Comparison of ENCODE assay signal across 12 cellular contexts in the genomic region with DNA sequence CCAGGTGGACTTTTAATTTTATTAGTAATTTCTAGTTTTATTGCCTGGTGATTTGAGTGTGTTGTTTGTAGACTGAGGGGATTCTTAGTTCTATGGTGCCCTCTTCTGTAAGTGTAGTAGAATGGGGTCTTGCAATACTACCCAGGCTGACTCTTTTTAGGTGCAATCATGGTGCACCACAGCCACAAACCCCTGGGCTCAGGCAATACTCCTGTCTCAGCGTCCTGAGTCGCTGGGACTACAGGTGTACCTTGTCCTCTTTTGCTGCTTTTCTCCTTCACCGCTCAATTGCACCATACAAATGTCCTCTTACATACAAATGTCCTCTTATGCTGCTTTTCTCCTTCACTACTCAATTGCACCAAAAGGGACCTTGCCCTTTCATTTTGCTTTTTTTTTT. TPM values are rescaled to one million over a fixed set of nuclear protein-coding genes. Genes with fewer than 3 reads are reported as not detected.
DNase-seq lines count a peak whose midpoint lies in the region; TF ChIP-seq lines count a peak whose summit lies in the region.
"Had no signal": no experiment of that assay in that cellular context is flagged by ENCODE, and none has a peak within 500 bp of the region (broad histone marks: within the 10 kb centered on the region; RNA-seq: fewer than 3 reads in every experiment).

No MANE protein-coding gene starts in this region.

- TF ChIP-seq CTCF in AG09309 (IDR thresholded peaks at IDR 0.05; ENCODE audit: control insufficient read depth, insufficient read depth, low read depth, low read length, missing control alignments) = peak; percentile 8
- no peak for TF ChIP-seq CTCF in foreskin fibroblast (IDR thresholded peaks at IDR 0.05; ENCODE audit: low read depth, low read length)

- in situ Hi-C loops in SK-MEL-5 (cut with HindIII; ENCODE audit: low pct_unique_long_range_greater_than_20kb, low sequenced_read_pairs) = no loop called here

- no peak for DNase-seq in AG09309 (ENCODE audit: low read depth)
- peak; percentile 26 for DNase-seq in HCEC 1CT
- peak; percentile 35 for DNase-seq in SK-MEL-5 (ENCODE audit: low read depth, low spot score)
- DNase-seq in foreskin fibroblast = peak; percentile 2 to 8
- no peak for DNase-seq in central memory CD4-positive, alpha-beta T cell
- DNase-seq in NCI-H446 treated with DMSO at 0.1 percent for 48 hours (lab: John Stamatoyannopoulos, UW) = no peak
- no peak for DNase-seq in COLO668 (lab: John Stamatoyannopoulos, UW; ENCODE audit: unreplicated experiment)
- DNase-seq in NCI-H2081 treated with DMSO at 0.1 percent for 48 hours (lab: John Stamatoyannopoulos, UW) = no peak
- DNase-seq: activated CD4-positive, alpha-beta T cell treated with anti-CD3 and anti-CD28 coated beads, Interleukin-2, amount 50 U/mL, for 4 hours; cortex of kidney; GDM1; NCI-H1930 had no signal

- H3K4me3 ChIP-seq in AG09309 (ENCODE audit: control insufficient read depth, low read depth, low read length) = no peak overlapping the region
- no peak overlapping the region for H3K4me3 ChIP-seq in foreskin fibroblast (ENCODE audit: low read depth in 1 of 2, low read length in 2 of 2)

RNA-seq across cellular contexts. Expression of a gene that starts 43.1 kb away (rescaled TPM):
- total RNA-seq in SK-MEL-5 (2014; rRNA removed; shearing (Covaris generic)) = 83.7 and 98.1 TPM in 2 replicates
- polyA plus RNA-seq in SK-MEL-5 (2015; cell fraction: cytosol; rRNA removed) = 71.2 and 77.5 TPM in 2 replicates
- polyA plus RNA-seq in SK-MEL-5 (2015; cell fraction: nucleus; rRNA removed) = 34.0 and 51.8 TPM in 2 replicates

RNA-seq across cellular contexts. Expression of a gene that starts 48.6 kb away (rescaled TPM):
- total RNA-seq in SK-MEL-5 (2014; rRNA removed; shearing (Covaris generic)) = 0.24 and 1.9 TPM in 2 replicates
- polyA plus RNA-seq in SK-MEL-5 (2015; cell fraction: cytosol; rRNA removed) = 0.82 and 2.5 TPM in 2 replicates
- 40.7 and 42.1 TPM in 2 replicates for polyA plus RNA-seq in SK-MEL-5 (2015; cell fraction: nucleus; rRNA removed)

Comparison
In these comparisons a context has a peak if more than half of its experiments do, and no peak if none do; other contexts are left out.
1. DNase-seq: peak in HCEC 1CT (single experiment), SK-MEL-5 (single experiment) and foreskin fibroblast (2 of 2); none in AG09309 (single experiment), central memory CD4-positive, alpha-beta T cell (single experiment), NCI-H446 treated with DMSO at 0.1 percent for 48 hours (single experiment), COLO668 (single experiment) and NCI-H2081 treated with DMSO at 0.1 percent for 48 hours (single experiment).